In the genomic region with DNA sequence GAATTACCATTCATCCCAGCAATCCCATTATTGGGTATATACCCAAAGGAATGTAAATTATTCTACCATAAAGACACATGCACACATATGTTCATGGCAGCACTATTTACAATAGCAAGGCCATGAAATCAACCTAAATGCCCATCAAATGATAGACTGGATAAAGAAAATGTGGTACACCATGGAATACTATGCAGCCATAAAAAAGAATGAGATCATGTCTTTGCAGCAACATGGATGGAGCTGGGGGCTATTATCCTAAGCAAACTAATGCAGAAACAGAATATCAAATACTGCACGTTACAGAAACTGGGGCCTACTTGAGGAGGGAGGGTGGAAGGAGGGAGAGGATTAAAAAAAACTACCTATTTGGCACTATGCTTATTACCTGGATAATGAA, we compare ENCODE assay signal across 3 cellular contexts.
A peak's percentile ranks its signal among the peaks of the same experiment; 100 is the strongest.
TF ChIP-seq lines count a peak whose summit lies in the region.

No MANE protein-coding gene starts in this region.

TF ChIP-seq in HEK293, 187 proteins besides CTCF, POLR2A, EP300 and RAD21:
- TF ChIP-seq ZNF146 (tag by site-specific recombination; IDR thresholded peaks at IDR 0.05) = peak; percentile 86

TF ChIP-seq in K562, 482 proteins besides CTCF, POLR2A, EP300 and RAD21:
- TF ChIP-seq ZNF146 (CRISPR knock-in tag; IDR thresholded peaks at IDR 0.05; ENCODE audit: unreplicated experiment) = peak; percentile 83

TF ChIP-seq in H1, 55 proteins besides CTCF, POLR2A, EP300 and RAD21:
- TF ChIP-seq KDM1A (IDR thresholded peaks at IDR 0.05; ENCODE audit: borderline replicate concordance, low read length) = peak; percentile 38; the same call in 1 of the 2 replicates
TF ChIP-seq in H1: peak in this region for 1; not testable (repeated sequence) for 54.
